25 cellular contexts compared by ENCODE assay signal in the genomic region with DNA sequence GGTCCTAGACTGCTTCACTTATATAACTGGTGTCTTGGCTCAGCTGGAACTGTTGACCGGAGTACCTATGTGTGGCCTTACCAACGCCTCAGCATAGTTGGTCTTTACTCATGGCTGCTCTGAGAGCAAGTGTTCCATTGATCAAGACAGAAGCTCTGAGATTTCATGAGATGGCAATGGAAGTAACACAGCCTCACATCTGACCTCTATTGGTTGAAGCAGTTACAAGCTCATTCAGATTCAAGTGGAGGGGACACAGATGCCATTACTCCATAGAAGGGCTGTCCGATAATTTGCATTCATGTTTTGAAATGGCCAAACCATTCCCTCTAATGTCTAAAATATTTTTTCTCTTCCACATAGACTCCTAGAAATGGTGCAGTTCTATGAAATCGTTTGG. TPM values are rescaled to one million over a fixed set of nuclear protein-coding genes. Genes with fewer than 3 reads are reported as not detected.
DNase-seq lines count a peak whose midpoint lies in the region; ATAC-seq, FAIRE-seq and TF ChIP-seq lines count a peak whose summit lies in the region.
"Had no signal": no experiment of that assay in that cellular context is flagged by ENCODE, and none has a peak within 500 bp of the region (broad histone marks: within the 10 kb centered on the region; RNA-seq: fewer than 3 reads in every experiment).

No MANE protein-coding gene starts in this region.

- H3K4me2 ChIP-seq in IMR-90 (ENCODE audit: low read depth, low read length) (no peak overlapping the region), astrocyte (ENCODE audit: low read length) (no peak overlapping the region)

- H3K27ac ChIP-seq in IMR-90 (ENCODE audit: insufficient read depth, low read length) (no peak overlapping the region), astrocyte (ENCODE audit: low read depth, low read length) (no peak overlapping the region), transverse colon (no peak overlapping the region)
- H3K27ac ChIP-seq: gastrocnemius medialis, GM23248, psoas muscle, RWPE1, upper lobe of left lung, VCaP had no signal

- peak overlapping the region; percentile 16 for H2AK9ac ChIP-seq in IMR-90 (replicated peaks; ENCODE audit: low read depth, low read length, poor library complexity)

- H4K20me1 ChIP-seq in IMR-90 (ENCODE audit: insufficient read depth, low read length): no peaks in the 10 kb centered on the region
- no peaks in the 10 kb centered on the region for H4K20me1 ChIP-seq in astrocyte (ENCODE audit: insufficient read depth, low read length)

- no peak overlapping the region for H2BK5ac ChIP-seq in IMR-90 (ENCODE audit: low read depth, low read length, poor library complexity, severe bottlenecking)

- H3K9me3 Mint-ChIP-seq in astrocyte (ENCODE audit: unreplicated experiment): peaks cover 4% of the 10 kb centered on the region
- no peaks in the 10 kb centered on the region for H3K9me3 Mint-ChIP-seq in immature natural killer cell
- H3K9me3 Mint-ChIP-seq: central memory CD8-positive, alpha-beta T cell; nephron progenitor cell had no signal

- no peak overlapping the region for H2BK20ac ChIP-seq in IMR-90 (ENCODE audit: low read depth, low read length)

- H2AFZ ChIP-seq in IMR-90 (replicated peaks; ENCODE audit: low read length, poor library complexity): no peak overlapping the region
- H2AFZ ChIP-seq in astrocyte (ENCODE audit: low read depth, low read length): peak overlapping the region; percentile 14
- H2AFZ ChIP-seq: GM23248 had no signal

- no peak overlapping the region for H3K4ac ChIP-seq in IMR-90 (ENCODE audit: low read depth, low read length)

- POLR2A ChIA-PET in IMR-90 (lab: Charles Lee; ENCODE audit: unreplicated experiment): interaction anchor here (0.6 kb wide), 1 partner anchor 211 kb away, joined by 3 read pairs; no protein-coding TSS in a partner anchor

- H3K4me3 ChIP-seq in IMR-90 (ENCODE audit: insufficient read depth, low read depth, low read length): no peak overlapping the region
- H3K4me3 ChIP-seq in astrocyte (ENCODE audit: insufficient read depth, low read depth, low read length): no peak overlapping the region
- no peak overlapping the region for H3K4me3 ChIP-seq in transverse colon
- H3K4me3 ChIP-seq: gastrocnemius medialis, GM23248, psoas muscle, upper lobe of left lung had no signal

- no peak for FAIRE-seq in astrocyte (lab: Jason Lieb, UNC)
- FAIRE-seq: endometrium, GM12891 had no signal

- H3K27me3 Mint-ChIP-seq in astrocyte (ENCODE audit: low read depth, unreplicated experiment) (no peaks in the 10 kb centered on the region), immature natural killer cell (ENCODE audit: low read depth in 3 of 3) (peaks cover 0 to 6% (median 0%) of the 10 kb centered on the region in 3 donors)
- H3K27me3 Mint-ChIP-seq: CD4-positive, alpha-beta memory T cell; central memory CD8-positive, alpha-beta T cell had no signal

- no CpG with 5 or more reads among the region's 4 CpGs for WGBS in IMR-90 (ENCODE audit: extremely low coverage in 2 of 2, insufficient read length in 1 of 2), 2 experiments
- WGBS in transverse colon (ENCODE audit: low coverage in 1 of 2), 2 donors: 93 to 95% methylated on average over 2 to 4 of the region's 4 CpGs

- H3K14ac ChIP-seq in IMR-90 (replicated peaks; ENCODE audit: low read depth, low read length): no peak overlapping the region

- in situ Hi-C loops in IMR-90 (cut with MboI; ENCODE audit: low sequenced_read_pairs) (no loop called here), transverse colon (cut with MboI; ENCODE audit: low pct_ligation_motif_present in 1 of 4, low pct_unique_long_range_greater_than_20kb in 1 of 4, low sequenced_read_pairs in 3 of 4) (no loop called here)

- no peak overlapping the region for H4K5ac ChIP-seq in IMR-90 (ENCODE audit: low read depth, low read length)

- intact Hi-C loops in IMR-90 (cut with micrococcal nuclease): loop anchor here (1.0 kb wide), 1 partner anchor 138 kb away; no protein-coding TSS in a partner anchor
- intact Hi-C loops in transverse colon (cut with DNase I; ENCODE audit: low total_unique reads): no loop called here

- dilution Hi-C loops in IMR-90 (cut with HindIII; ENCODE audit: low sequenced_read_pairs, unreplicated experiment): no loop called here

- no peaks in the 10 kb centered on the region for H3K79me1 ChIP-seq in IMR-90 (ENCODE audit: low read depth in 1 of 2, low read length in 2 of 2)

- no peak overlapping the region for H2BK120ac ChIP-seq in IMR-90 (ENCODE audit: low read depth, low read length)

- H3K9ac ChIP-seq in IMR-90 (ENCODE audit: low read depth, low read length): no peak overlapping the region
- H3K9ac ChIP-seq in astrocyte (ENCODE audit: low read length): no peak overlapping the region
- H3K9ac ChIP-seq: GM23248 had no signal

- CTCF ChIA-PET in IMR-90 (lab: Yijun Ruan, JAX): interaction anchor here (0.5 to 1.1 kb wide), 4 partner anchors 12 to 139 kb away, joined by 3 to 7 read pairs (median 3); no protein-coding TSS in a partner anchor

- ATAC-seq in IMR-90 (ENCODE audit: low read depth): no peak
- ATAC-seq in GM19023 (IDR thresholded peaks at IDR 0.05; ENCODE audit: unreplicated experiment): no peak
- ATAC-seq: activated CD8-positive, alpha-beta T cell treated with anti-CD3 and anti-CD28 coated beads, Interleukin-2, amount 10 ng/mL, durations not matched to agents 7 days and 5 days; gastrocnemius medialis; psoas muscle had no signal

- H3K23ac ChIP-seq in IMR-90 (ENCODE audit: low read depth, low read length): no peak overlapping the region

- H4K8ac ChIP-seq in IMR-90 (ENCODE audit: low read depth in 2 of 2, low read length in 2 of 2): no peak overlapping the region

- TF ChIP-seq EP300 in transverse colon (IDR thresholded peaks at IDR 0.05; ENCODE audit: low read depth): no peak

- no peaks in the 10 kb centered on the region for H3K9me3 ChIP-seq in IMR-90 (ENCODE audit: control insufficient read depth, insufficient read depth, low read length)
- H3K9me3 ChIP-seq in astrocyte (ENCODE audit: insufficient read depth, low read depth, low read length): no peaks in the 10 kb centered on the region
- no peaks in the 10 kb centered on the region for H3K9me3 ChIP-seq in transverse colon
- H3K9me3 ChIP-seq: gastrocnemius medialis, psoas muscle, upper lobe of left lung had no signal

- 0 out of 2 replicates have a peak, but pooled peaks have one; percentile 2 for TF ChIP-seq CTCF in IMR-90 (conservative IDR thresholded peaks at IDR 0.05; ENCODE audit: low read depth, low read length)
- no peak for TF ChIP-seq CTCF in astrocyte (IDR thresholded peaks at IDR 0.05; ENCODE audit: insufficient read depth, low read depth, low read length)
- TF ChIP-seq CTCF in transverse colon (IDR thresholded peaks at IDR 0.05): no peak

- no peaks in the 10 kb centered on the region for H3K79me2 ChIP-seq in astrocyte (ENCODE audit: insufficient read depth, low read length)

- DNase-seq in DMS53 (lab: John Stamatoyannopoulos, UW) (peak; percentile 15), DMS53 treated with DMSO at 0.1 percent for 48 hours (lab: John Stamatoyannopoulos, UW; ENCODE audit: unreplicated experiment) (no peak), IMR-90 (no peak), astrocyte (ENCODE audit: low read depth) (no peak), immature natural killer cell (peak in 2 of 3 donors; percentile 2 to 19), transverse colon (no peak)
- DNase-seq in stimulated activated naive CD4-positive, alpha-beta T cell treated with Interleukin-2 at 50 U/mL for 16 hours (lab: John Stamatoyannopoulos, UW): no peak
- DNase-seq: activated CD8-positive, alpha-beta T cell treated with anti-CD3 and anti-CD28 coated beads, Interleukin-2, amount 10 ng/mL, durations not matched to agents 7 days and 5 days; CD4-positive, alpha-beta memory T cell; gastrocnemius medialis; GM23248; NCI-H2029; NCI-H748 treated with DMSO at 0.1 percent for 48 hours; nephron progenitor cell; psoas muscle; stimulated activated CD4-positive, alpha-beta T cell treated with anti-CD3 and anti-CD28 coated beads, Interleukin-12 subunit alpha, Interleukin-12 subunit beta, amount 100 ng/mL, for 4 hours; stimulated activated naive CD4-positive, alpha-beta T cell; T-helper 1 cell; upper lobe of left lung had no signal

- H2BK15ac ChIP-seq in IMR-90 (ENCODE audit: low read depth, low read length): no peak overlapping the region

- no peak overlapping the region for H3K4me3 Mint-ChIP-seq in astrocyte (ENCODE audit: unreplicated experiment)
- no peak overlapping the region for H3K4me3 Mint-ChIP-seq in immature natural killer cell
- H3K4me3 Mint-ChIP-seq: activated CD8-positive, alpha-beta T cell treated with anti-CD3 and anti-CD28 coated beads, Interleukin-2, amount 10 ng/mL, durations not matched to agents 7 days and 5 days; CD4-positive, alpha-beta memory T cell; central memory CD8-positive, alpha-beta T cell; nephron progenitor cell had no signal

- no TSS peak for BruUV-seq in IMR-90 (replicated peaks; lab: Mats Ljungman, UMichigan)

- H3K9me1 ChIP-seq in IMR-90 (ENCODE audit: insufficient read depth, low read length): no peaks in the 10 kb centered on the region

- H3K4me1 Mint-ChIP-seq in astrocyte (ENCODE audit: low read depth, unreplicated experiment) (no peaks in the 10 kb centered on the region), immature natural killer cell (no peaks in the 10 kb centered on the region)
- H3K4me1 Mint-ChIP-seq: CD4-positive, alpha-beta memory T cell; central memory CD8-positive, alpha-beta T cell; nephron progenitor cell had no signal

- H4K91ac ChIP-seq in IMR-90 (ENCODE audit: insufficient read depth, low read depth, low read length): no peak overlapping the region

- no peak overlapping the region for H3K18ac ChIP-seq in IMR-90 (ENCODE audit: low read depth, low read length)

- no peak overlapping the region for H3K27ac Mint-ChIP-seq in astrocyte (ENCODE audit: unreplicated experiment)
- peak overlapping the region in 1 of 6 donors; percentile 32 for H3K27ac Mint-ChIP-seq in immature natural killer cell
- H3K27ac Mint-ChIP-seq: activated CD8-positive, alpha-beta T cell treated with anti-CD3 and anti-CD28 coated beads, Interleukin-2, amount 10 ng/mL, durations not matched to agents 7 days and 5 days; nephron progenitor cell had no signal

- no peaks in the 10 kb centered on the region for H3K36me3 ChIP-seq in IMR-90 (ENCODE audit: control insufficient read depth, insufficient read depth, low read length)
- no peaks in the 10 kb centered on the region for H3K36me3 ChIP-seq in astrocyte (ENCODE audit: insufficient read depth, low read length)
- no peaks in the 10 kb centered on the region for H3K36me3 ChIP-seq in transverse colon
- H3K36me3 ChIP-seq: gastrocnemius medialis, upper lobe of left lung had no signal

- TF ChIP-seq POLR2A in IMR-90 (IDR thresholded peaks at IDR 0.05; ENCODE audit: low read depth, low read length) (no peak), transverse colon (IDR thresholded peaks at IDR 0.05) (no peak)

- H3K36me3 Mint-ChIP-seq in astrocyte (ENCODE audit: low read depth, unreplicated experiment): no peaks in the 10 kb centered on the region
- H3K36me3 Mint-ChIP-seq in immature natural killer cell: no peaks in the 10 kb centered on the region
- H3K36me3 Mint-ChIP-seq: CD4-positive, alpha-beta memory T cell had no signal

- H3K56ac ChIP-seq in IMR-90 (ENCODE audit: extremely low read depth, insufficient read depth, low read length): no peak overlapping the region

- H3K4me1 ChIP-seq in IMR-90 (ENCODE audit: control insufficient read depth, insufficient read depth, low read length) (no peaks in the 10 kb centered on the region), astrocyte (ENCODE audit: insufficient read depth, low read length) (no peaks in the 10 kb centered on the region), transverse colon (peaks cover 0 to 15% (median 3%) of the 10 kb centered on the region in 4 donors)
- H3K4me1 ChIP-seq: gastrocnemius medialis, psoas muscle, upper lobe of left lung had no signal

- no peaks in the 10 kb centered on the region for H3K27me3 ChIP-seq in IMR-90 (ENCODE audit: control insufficient read depth, insufficient read depth, low read length)
- H3K27me3 ChIP-seq in astrocyte (ENCODE audit: insufficient read depth, low read length): no peaks in the 10 kb centered on the region
- H3K27me3 ChIP-seq in transverse colon: no peaks in the 10 kb centered on the region
- H3K27me3 ChIP-seq: gastrocnemius medialis, upper lobe of left lung had no signal

- no peak overlapping the region for H2AK5ac ChIP-seq in IMR-90 (ENCODE audit: low read depth, low read length)

- no peak for TF ChIP-seq RAD21 in IMR-90 (IDR thresholded peaks at IDR 0.05; ENCODE audit: low read length)

RNA-seq across cellular contexts. Expression of a gene that starts 46.4 kb away (rescaled TPM):
- total RNA-seq in IMR-90 (2012; rRNA removed) (11.8 and 25.8 TPM in 2 replicates), astrocyte (23.4 and 26.6 TPM in 2 replicates), transverse colon (10 to 100 TPM; 30.6 to 46.1 (median 36.7) TPM)
- polyA plus RNA-seq in IMR-90 (2012; rRNA removed) (12.8 and 16.4 TPM in 2 replicates), immature natural killer cell (10 to 100 TPM in 1 of 3 donors, 1 to 10 TPM in 2; 5.8 to 11.5 (median 9.3) TPM)
- 2.3 and 4.0 TPM in 2 replicates for polyA plus RNA-seq in IMR-90 (2012; cell fraction: cytosol; rRNA removed)
- 0.84 and 11.9 TPM in 2 replicates for polyA plus RNA-seq in IMR-90 (2012; cell fraction: nucleus; rRNA removed; ENCODE audit: low replicate concordance)

Comparison
In these comparisons a context has a peak if more than half of its experiments do, and no peak if none do; other contexts are left out.
1. DNase-seq: peak in DMS53 (single experiment) and immature natural killer cell (2 of 3); none in DMS53 treated with DMSO at 0.1 percent for 48 hours (single experiment), IMR-90 (single experiment), astrocyte (single experiment), stimulated activated naive CD4-positive, alpha-beta T cell treated with Interleukin-2 at 50 U/mL for 16 hours (single experiment) and transverse colon (single experiment).